ENCODE assay signal across 1 cellular context in genomic region chr3:193870376-193871092, GRCh38.
TF ChIP-seq lines count a peak whose summit lies in the region.

No MANE protein-coding gene starts in this region.

TF ChIP-seq in endothelial cell of umbilical vein, 7 proteins besides CTCF, POLR2A, EP300 and RAD21 (continued from another document):
- TF ChIP-seq JUN (IDR thresholded peaks at IDR 0.05; ENCODE audit: borderline replicate concordance, insufficient read depth, insufficient read length, low read depth) (no peak), EZH2 (IDR thresholded peaks at IDR 0.05; ENCODE audit: borderline replicate concordance, low read depth, low read length, severe bottlenecking) (no peak), GATA2 (IDR thresholded peaks at IDR 0.05; ENCODE audit: insufficient read depth, insufficient read length, low read depth, low read length) (no peak)
